Comparison of ENCODE assay signal across 8 cellular contexts in genomic region chr4:177051473-177052060, GRCh38.
A peak's percentile ranks its signal among the peaks of the same experiment; 100 is the strongest.
DNase-seq lines count a peak whose midpoint lies in the region; ATAC-seq and TF ChIP-seq lines count a peak whose summit lies in the region.

No MANE protein-coding gene starts in this region.

- no peaks in the 10 kb centered on the region for H3K4me1 Mint-ChIP-seq in activated CD8-positive, alpha-beta T cell treated with anti-CD3 and anti-CD28 coated beads, Interleukin-2, amount 10 ng/mL, durations not matched to agents 7 days and 5 days (ENCODE audit: low read depth)

- H3K4me1 ChIP-seq in A673 (ENCODE audit: insufficient read depth, low read length, poor library complexity, severe bottlenecking), result no peaks in the 10 kb centered on the region
- no peaks in the 10 kb centered on the region for H3K4me1 ChIP-seq in KMS-11 (ENCODE audit: low read depth, poor library complexity, severe bottlenecking)
- no peaks in the 10 kb centered on the region for H3K4me1 ChIP-seq in lower lobe of right lung

- intact Hi-C loops in A673 (cut with micrococcal nuclease; ENCODE audit: unreplicated experiment), result no loop called here
- intact Hi-C loops in lower lobe of right lung (cut with DNase I), result no loop called here

- H3K79me2 ChIP-seq in KMS-11 (ENCODE audit: insufficient read depth, low read depth), result no peaks in the 10 kb centered on the region

- peaks cover 2% of the 10 kb centered on the region for H3K27me3 Mint-ChIP-seq in activated CD8-positive, alpha-beta T cell treated with anti-CD3 and anti-CD28 coated beads, Interleukin-2, amount 10 ng/mL, durations not matched to agents 7 days and 5 days (ENCODE audit: low read depth)

- ATAC-seq in activated CD8-positive, alpha-beta T cell treated with anti-CD3 and anti-CD28 coated beads, Interleukin-2, amount 10 ng/mL, durations not matched to agents 7 days and 5 days, result peak; percentile 80
- peak; percentile 32 to 55 for ATAC-seq in lower lobe of right lung

- no peak overlapping the region for H3K27ac ChIP-seq in A673 (ENCODE audit: low read depth, low read length, poor library complexity, severe bottlenecking)
- H3K27ac ChIP-seq in KMS-11, result no peak overlapping the region
- H3K27ac ChIP-seq in lower lobe of right lung, result no peak overlapping the region

- H3K4me2 ChIP-seq in KMS-11, result no peak overlapping the region

- CTCF ChIA-PET in A673 (lab: Charles Lee) (interaction anchor here (0.5 kb wide), 1 partner anchor 512 kb away, joined by 5 read pairs; no protein-coding TSS in a partner anchor), GM10248 (lab: Yijun Ruan, JAX) (interaction anchor here (0.6 to 1.9 kb wide), 9 partner anchors 10 to 675 kb away, joined by 3 to 16 read pairs (median 3); no protein-coding TSS in a partner anchor)
- CTCF ChIA-PET in activated CD8-positive, alpha-beta T cell treated with anti-CD3 and anti-CD28 coated beads, Interleukin-2, amount 10 ng/mL, durations not matched to agents 7 days and 5 days (lab: Charles Lee), result interaction anchor here (1.0 to 1.6 kb wide), 2 partner anchors 9 to 199 kb away, joined by 3 to 5 read pairs; no protein-coding TSS in a partner anchor

- no peak overlapping the region for H3K27ac Mint-ChIP-seq in activated CD8-positive, alpha-beta T cell treated with anti-CD3 and anti-CD28 coated beads, Interleukin-2, amount 10 ng/mL, durations not matched to agents 7 days and 5 days

- H3K27me3 ChIP-seq in A673 (replicated peaks; ENCODE audit: insufficient read depth, low read depth, low read length, poor library complexity), result peaks cover 25% of the 10 kb centered on the region
- H3K27me3 ChIP-seq in H7 (ENCODE audit: control insufficient read depth, insufficient read depth, low read length), result no peaks in the 10 kb centered on the region
- no peaks in the 10 kb centered on the region for H3K27me3 ChIP-seq in KMS-11 (ENCODE audit: insufficient read depth, low read depth)
- no peaks in the 10 kb centered on the region for H3K27me3 ChIP-seq in lower lobe of right lung (ENCODE audit: low read depth)

- no peak overlapping the region for H3K4me3 Mint-ChIP-seq in activated CD8-positive, alpha-beta T cell treated with anti-CD3 and anti-CD28 coated beads, Interleukin-2, amount 10 ng/mL, durations not matched to agents 7 days and 5 days

- H3K36me3 Mint-ChIP-seq in activated CD8-positive, alpha-beta T cell treated with anti-CD3 and anti-CD28 coated beads, Interleukin-2, amount 10 ng/mL, durations not matched to agents 7 days and 5 days (ENCODE audit: low read depth), result no peaks in the 10 kb centered on the region

- H3K9me3 ChIP-seq in A673 (ENCODE audit: low read depth, low read length, poor library complexity, severe bottlenecking) (no peaks in the 10 kb centered on the region), lower lobe of right lung (no peaks in the 10 kb centered on the region)

- H3K9ac ChIP-seq in KMS-11, result no peak overlapping the region

- H3K4me3 ChIP-seq in A673 (ENCODE audit: low read depth, low read length, poor library complexity, severe bottlenecking) (no peak overlapping the region), H7 (ENCODE audit: insufficient read depth, low read depth, low read length) (no peak overlapping the region), KMS-11 (IDR thresholded peaks at IDR 0.05; ENCODE audit: insufficient read depth, low read depth, low read length) (no peak overlapping the region), lower lobe of right lung (no peak overlapping the region)

- TF ChIP-seq CTCF in A673 (conservative IDR thresholded peaks at IDR 0.05; ENCODE audit: low read depth, low read length) (peak; percentile 74), GM10248 (IDR thresholded peaks at IDR 0.05; ENCODE audit: control extremely low read depth, extremely low read depth, low read depth, missing control alignments) (peak; percentile 35), KMS-11 (conservative IDR thresholded peaks at IDR 0.05; ENCODE audit: low read depth, low read length) (peak; percentile 88), lower lobe of right lung (IDR thresholded peaks at IDR 0.05) (peak; percentile 42)

- no peaks in the 10 kb centered on the region for H3K9me3 Mint-ChIP-seq in activated CD8-positive, alpha-beta T cell treated with anti-CD3 and anti-CD28 coated beads, Interleukin-2, amount 10 ng/mL, durations not matched to agents 7 days and 5 days (ENCODE audit: insufficient read depth)

- H2AFZ ChIP-seq in KMS-11 (ENCODE audit: low read depth), result no peak overlapping the region

- BruUV-seq in A673 (replicated peaks; lab: Mats Ljungman, UMichigan), result no TSS peak

- peak; percentile 62 for DNase-seq in A673 (ENCODE audit: low spot score)
- DNase-seq in GM10248 (ENCODE audit: extremely low spot score), result peak; percentile 29
- DNase-seq in H7, result peak; percentile 18
- DNase-seq in activated CD8-positive, alpha-beta T cell treated with anti-CD3 and anti-CD28 coated beads, Interleukin-2, amount 10 ng/mL, durations not matched to agents 7 days and 5 days, result peak; percentile 49
- no peak for DNase-seq in lower lobe of right lung
- no peak for DNase-seq in ecto neural progenitor cell (ENCODE audit: low spot score)
- DNase-seq in GF-D8 (lab: John Stamatoyannopoulos, UW), result no peak

- no peaks in the 10 kb centered on the region for H4K20me1 ChIP-seq in KMS-11 (ENCODE audit: insufficient read depth)

- H3K36me3 ChIP-seq in A673 (ENCODE audit: insufficient read depth, low read length, poor library complexity, severe bottlenecking) (no peaks in the 10 kb centered on the region), H7 (replicated peaks; ENCODE audit: control insufficient read depth, insufficient read depth, low read length) (no peaks in the 10 kb centered on the region), KMS-11 (ENCODE audit: insufficient read depth) (no peaks in the 10 kb centered on the region), lower lobe of right lung (no peaks in the 10 kb centered on the region)

- POLR2A ChIA-PET in A673 (lab: Charles Lee; ENCODE audit: low non-redundant PET), result no interaction called here
- POLR2A ChIA-PET in GM10248 (lab: Yijun Ruan, JAX), result no interaction called here
- POLR2A ChIA-PET in activated CD8-positive, alpha-beta T cell treated with anti-CD3 and anti-CD28 coated beads, Interleukin-2, amount 10 ng/mL, durations not matched to agents 7 days and 5 days (lab: Charles Lee), result no interaction called here

Comparison
In these comparisons a context has a peak if more than half of its experiments do, and no peak if none do; other contexts are left out.
1. DNase-seq: peak in A673 (single experiment), GM10248 (single experiment), H7 (single experiment) and activated CD8-positive, alpha-beta T cell treated with anti-CD3 and anti-CD28 coated beads, Interleukin-2, amount 10 ng/mL, durations not matched to agents 7 days and 5 days (single experiment); none in lower lobe of right lung (single experiment), ecto neural progenitor cell (single experiment) and GF-D8 (single experiment).
2. CTCF ChIP-seq: peak in every context shown above with its lines; median percentile 88 in KMS-11; 74 in A673; 42 in lower lobe of right lung; 35 in GM10248.